ENCODE assay signal across 9 cellular contexts in genomic region chr6:99334526-99335127, GRCh38. TPM values are rescaled to one million over a fixed set of nuclear protein-coding genes. Genes with fewer than 3 reads are reported as not detected.
A peak's percentile ranks its signal among the peaks of the same experiment; 100 is the strongest.
DNase-seq lines count a peak whose midpoint lies in the region; ATAC-seq, FAIRE-seq and TF ChIP-seq lines count a peak whose summit lies in the region.
"Had no signal": no experiment of that assay in that cellular context is flagged by ENCODE, and none has a peak within 500 bp of the region (broad histone marks: within the 10 kb centered on the region; RNA-seq: fewer than 3 reads in every experiment).

No MANE protein-coding gene starts in this region.

- no peaks in the 10 kb centered on the region for H3K36me3 ChIP-seq in GM12878 (ENCODE audit: control insufficient read depth in 2 of 2, insufficient read depth in 2 of 2, low read length in 1 of 2)
- no peaks in the 10 kb centered on the region for H3K36me3 ChIP-seq in HepG2 (replicated peaks in 1 of 2; ENCODE audit: control insufficient read depth in 1 of 2, insufficient read depth in 2 of 2, low read length in 2 of 2)

- POLR2A ChIA-PET in GM12878 (lab: Charles Lee), result interaction anchor here (1.0 kb wide), 1 partner anchor 60 kb away, joined by 3 read pairs; no protein-coding TSS in a partner anchor
- POLR2A ChIA-PET in HepG2 (lab: Yijun Ruan, JAX), result no interaction called here

- H3K4me3 ChIP-seq in GM12878, result no peak overlapping the region
- H3K4me3 ChIP-seq in HepG2 (replicated peaks in 1 of 3; ENCODE audit: insufficient read depth in 1 of 3, low read depth in 2 of 3, low read length in 3 of 3), result no peak overlapping the region; a peak in 1 of 6 replicates

- in situ Hi-C loops in GM12878 (cut with MboI) (loop anchor here (10.0 kb wide), 1 partner anchor 410 kb away; no protein-coding TSS in a partner anchor), HepG2 (cut with HindIII; ENCODE audit: extremely low pct_ligation_motif_present, low pct_unique_long_range_greater_than_20kb) (loop anchor here (25.0 kb wide), 1 partner anchor 478 kb away; no protein-coding TSS in a partner anchor)

- RAD21 ChIA-PET in GM12878 (lab: Charles Lee; ENCODE audit: unreplicated experiment), result interaction anchor here (0.6 to 1.0 kb wide), 9 partner anchors 13 to 410 kb away, joined by 3 to 8 read pairs (median 4); partner anchors contain the start of genes COQ3 and PNISR

- intact Hi-C loops in Calu3 (cut with micrococcal nuclease; ENCODE audit: unreplicated experiment) (loop anchor here (1.0 kb wide), 1 partner anchor 59 kb away; no protein-coding TSS in a partner anchor), GM12878 (cut with micrococcal nuclease; ENCODE audit: unreplicated experiment) (loop anchor here (1.0 to 5.0 kb wide), 4 partner anchors 186 to 412 kb away; partner anchors contain the start of gene CCNC), HepG2 (cut with micrococcal nuclease; ENCODE audit: unreplicated experiment) (loop anchor here (1.0 to 5.0 kb wide), 4 partner anchors 16 to 488 kb away; partner anchors contain the start of gene COQ3)

- H3K9ac ChIP-seq in GM12878 (ENCODE audit: control insufficient read depth, insufficient read depth, low read length) (no peak overlapping the region), HepG2 (ENCODE audit: insufficient read depth, low read depth, low read length) (no peak overlapping the region)

- no peaks in the 10 kb centered on the region for H3K4me1 Mint-ChIP-seq in Calu3 (ENCODE audit: low read depth, unreplicated experiment)
- H3K4me1 Mint-ChIP-seq in stimulated activated memory B cell treated with anti-CD40 and anti-IgM and Interleukin-4, amounts not matched to agents 10 μg/mL and 1 μg/mL and 100 μg/mL, for 72 hours, result peaks cover 33% of the 10 kb centered on the region

- peak; percentile 47 for TF ChIP-seq CTCF in Calu3 (IDR thresholded peaks at IDR 0.05; ENCODE audit: unreplicated experiment)
- peak; percentile 67 to 74 (median 69) for TF ChIP-seq CTCF in GM12878 (IDR thresholded peaks at IDR 0.05 in 2 of 3, conservative IDR thresholded peaks at IDR 0.05 in 1 of 3; ENCODE audit: control insufficient read depth in 2 of 3, extremely low read depth in 1 of 3, insufficient read depth in 1 of 3, low read depth in 3 of 3, low read length in 3 of 3)
- TF ChIP-seq CTCF in HepG2 (CRISPR knock-in tag; IDR thresholded peaks at IDR 0.05), result peak; percentile 64

- H3K9me3 Mint-ChIP-seq in Calu3 (ENCODE audit: low read depth, unreplicated experiment), result no peaks in the 10 kb centered on the region
- no peaks in the 10 kb centered on the region for H3K9me3 Mint-ChIP-seq in stimulated activated memory B cell treated with anti-CD40 and anti-IgM and Interleukin-4, amounts not matched to agents 10 μg/mL and 1 μg/mL and 100 μg/mL, for 72 hours
- H3K9me3 Mint-ChIP-seq: activated T-cell treated with anti-CD3 and anti-CD28 coated beads, Interleukin-2, amount 50 U/mL, for 4 hours had no signal

- SMC1A ChIA-PET in GM12878 (lab: Charles Lee; ENCODE audit: uncharacterized antibody, unreplicated experiment), result interaction anchor here (0.6 to 1.5 kb wide), 11 partner anchors 10 to 127 kb away, joined by 3 to 6 read pairs (median 4); partner anchors contain the start of gene COQ3

- TF ChIP-seq POLR2A in GM12878 (IDR thresholded peaks at IDR 0.05; ENCODE audit: low read depth, low read length), result no peak
- TF ChIP-seq POLR2A in HepG2 (IDR thresholded peaks at IDR 0.05; ENCODE audit: insufficient read depth in 1 of 2, low read depth in 2 of 2, low read length in 2 of 2), result no peak

- H3K27me3 Mint-ChIP-seq in Calu3 (ENCODE audit: unreplicated experiment), result no peaks in the 10 kb centered on the region
- peaks cover 26% of the 10 kb centered on the region for H3K27me3 Mint-ChIP-seq in stimulated activated memory B cell treated with anti-CD40 and anti-IgM and Interleukin-4, amounts not matched to agents 10 μg/mL and 1 μg/mL and 100 μg/mL, for 72 hours

- DNase-seq in Calu3 (peak; percentile 45), NCI-H2171 treated with DMSO at 0.1 percent for 48 hours (lab: John Stamatoyannopoulos, UW) (peak; percentile 51), GM12878 (ENCODE audit: low read depth, low spot score) (peak; percentile 21), HepG2 (ENCODE audit: low spot score) (peak; percentile 58), mesenteric fat pad (ENCODE audit: low spot score) (no peak)
- DNase-seq: activated T-cell treated with anti-CD3 and anti-CD28 coated beads, Interleukin-2, amount 50 U/mL, for 4 hours had no signal

- no TSS peak for BruUV-seq in Calu3 (replicated peaks; lab: Mats Ljungman, UMichigan)
- BruUV-seq in GM12878 (replicated peaks; lab: Mats Ljungman, UMichigan), result no TSS peak
- no TSS peak for BruUV-seq in HepG2 (replicated peaks; lab: Mats Ljungman, UMichigan)

- no peak overlapping the region for H3K27ac ChIP-seq in GM12878 (ENCODE audit: control insufficient read depth, insufficient read depth)
- H3K27ac ChIP-seq in HepG2 (ENCODE audit: extremely low read length, insufficient read depth, low read length), result no peak overlapping the region

- TF ChIP-seq RAD21 in GM12878 (IDR thresholded peaks at IDR 0.05; ENCODE audit: insufficient read depth, low read depth, low read length) (peak; percentile 80), HepG2 (CRISPR knock-in tag; IDR thresholded peaks at IDR 0.05) (no peak)

- CTCF ChIA-PET in Calu3 (lab: Charles Lee) (interaction anchor here (0.6 to 1.0 kb wide), 8 partner anchors 10 to 489 kb away, joined by 3 to 13 read pairs (median 4); partner anchors contain the start of genes COQ3 and FAXC), GM12878 (lab: Yijun Ruan, JAX) (interaction anchor here (0.6 to 1.9 kb wide), 18 partner anchors 8 to 412 kb away, joined by 3 to 16 read pairs (median 4); partner anchors contain the start of genes COQ3 and PNISR), HepG2 (lab: Yijun Ruan, JAX; ENCODE audit: low intra/inter-chr PET ratio, low total read pairs) (no interaction called here)

- no peak for TF ChIP-seq EP300 in GM12878 (IDR thresholded peaks at IDR 0.05; ENCODE audit: borderline replicate concordance in 1 of 2, control insufficient read depth in 1 of 2, low read depth in 2 of 2, low read length in 2 of 2)
- no peak for TF ChIP-seq EP300 in HepG2 (IDR thresholded peaks at IDR 0.05; ENCODE audit: low read depth in 2 of 2, low read length in 2 of 2)
- TF ChIP-seq EP300 in HepG2 (CRISPR knock-in tag; IDR thresholded peaks at IDR 0.05; ENCODE audit: borderline replicate concordance), result no peak

- H3K4me3 Mint-ChIP-seq in Calu3 (ENCODE audit: low read depth, unreplicated experiment), result no peak overlapping the region
- H3K4me3 Mint-ChIP-seq in stimulated activated memory B cell treated with anti-CD40 and anti-IgM and Interleukin-4, amounts not matched to agents 10 μg/mL and 1 μg/mL and 100 μg/mL, for 72 hours, result no peak overlapping the region
- H3K4me3 Mint-ChIP-seq: activated T-cell treated with anti-CD3 and anti-CD28 coated beads, Interleukin-2, amount 50 U/mL, for 4 hours had no signal

- H3K27ac Mint-ChIP-seq in Calu3 (ENCODE audit: unreplicated experiment), result no peak overlapping the region
- H3K27ac Mint-ChIP-seq in stimulated activated memory B cell treated with anti-CD40 and anti-IgM and Interleukin-4, amounts not matched to agents 10 μg/mL and 1 μg/mL and 100 μg/mL, for 72 hours, result no peak overlapping the region

- H4K20me1 ChIP-seq in GM12878 (ENCODE audit: control insufficient read depth, insufficient read depth) (no peaks in the 10 kb centered on the region), HepG2 (ENCODE audit: insufficient read depth, low read length) (no peaks in the 10 kb centered on the region)

- H3K4me2 ChIP-seq in GM12878 (ENCODE audit: control insufficient read depth, insufficient read depth) (no peak overlapping the region), HepG2 (ENCODE audit: low read depth, low read length) (peak overlapping the region; percentile 41)

- H3K27me3 ChIP-seq in GM12878 (replicated peaks in 1 of 2; ENCODE audit: control insufficient read depth in 2 of 2, insufficient read depth in 2 of 2, low read length in 1 of 2), result no peaks in the 10 kb centered on the region; a peak in 1 of 4 replicates
- H3K27me3 ChIP-seq in HepG2 (ENCODE audit: control insufficient read depth in 1 of 2, insufficient read depth in 2 of 2, low read length in 2 of 2), result no peaks in the 10 kb centered on the region

- peak; percentile 35 for ATAC-seq in GM18517 (IDR thresholded peaks at IDR 0.05; ENCODE audit: unreplicated experiment)
- peak; percentile 39 for ATAC-seq in HG03066 (IDR thresholded peaks at IDR 0.05; ENCODE audit: low read depth, unreplicated experiment)
- ATAC-seq in GM12878, result peak; percentile 65
- ATAC-seq in HepG2, result peak; percentile 94
- no peak for ATAC-seq in stimulated activated memory B cell treated with anti-CD40 and anti-IgM and Interleukin-4, amounts not matched to agents 10 μg/mL and 1 μg/mL and 100 μg/mL, for 72 hours

- no peaks in the 10 kb centered on the region for H3K79me2 ChIP-seq in GM12878 (ENCODE audit: control insufficient read depth, insufficient read depth, low read length)
- no peaks in the 10 kb centered on the region for H3K79me2 ChIP-seq in HepG2 (ENCODE audit: insufficient read depth, low read length)

- 36% methylated on average over 2 of the region's 2 CpGs for WGBS in GM12878 (ENCODE audit: insufficient coverage, insufficient replicate concordance, low lambda C conversion rate, missing lambda C conversion rate)
- WGBS in HepG2 (ENCODE audit: low lambda C conversion rate), result 0% methylated on average over 2 of the region's 2 CpGs

- H3K4me1 ChIP-seq in GM12878 (ENCODE audit: control insufficient read depth, insufficient read depth, low read length) (peaks cover 16% of the 10 kb centered on the region), HepG2 (ENCODE audit: insufficient read depth, low read length) (peaks cover 5% of the 10 kb centered on the region; the same call in 1 of the 2 replicates)

- peak; percentile 92 for FAIRE-seq in GM12878 (lab: Jason Lieb, UNC)
- FAIRE-seq in HepG2 (lab: Jason Lieb, UNC), result peak; percentile 79

- H3K36me3 Mint-ChIP-seq in Calu3 (ENCODE audit: insufficient read depth, unreplicated experiment), result no peaks in the 10 kb centered on the region
- H3K36me3 Mint-ChIP-seq in stimulated activated memory B cell treated with anti-CD40 and anti-IgM and Interleukin-4, amounts not matched to agents 10 μg/mL and 1 μg/mL and 100 μg/mL, for 72 hours, result no peaks in the 10 kb centered on the region

- H2AFZ ChIP-seq in GM12878 (ENCODE audit: control insufficient read depth, low read depth, low read length) (peak overlapping the region; percentile 11; the same call in 1 of the 2 replicates), HepG2 (ENCODE audit: low read length) (no peak overlapping the region)

- H3K9me3 ChIP-seq in GM12878 (replicated peaks; ENCODE audit: control insufficient read depth, insufficient read depth, low read length), result no peaks in the 10 kb centered on the region
- no peaks in the 10 kb centered on the region for H3K9me3 ChIP-seq in HepG2 (ENCODE audit: low read length)

RNA-seq across cellular contexts. Expression of gene FAXC, which starts 14.8 kb away (rescaled TPM):
- total RNA-seq in Calu3 (2022) (0.83 and 1.5 TPM in 2 replicates), GM12878 (2014; rRNA removed) (not detected in 2 replicates), GM12878 (2014; rRNA removed; fragmentation: Illumina TruSeq; extraction: Trizol) (not detected in 2 replicates), GM12878 (2021) (not detected in 2 replicates), HepG2 (2016; rRNA removed; fragmentation: Illumina TruSeq; extraction: Trizol) (0.11 and 0.35 TPM in 2 replicates), mesenteric fat pad (not detected)
- not detected in 2 replicates for total RNA-seq in GM12878 (2013; cell fraction: nucleolus; rRNA removed)
- polyA plus RNA-seq in GM12878 (2011; ENCODE audit: low read depth), result not detected
- polyA plus RNA-seq in GM12878 (2011; rRNA removed) (not detected in 2 replicates), GM12878 (2014; fragmentation: Illumina TruSeq; extraction: Trizol) (not detected in 2 replicates), GM12878 (2014; fragmentation: Nextera tagmentation; extraction: Ambion mirVana) (not detected), GM12878 (2014; rRNA removed) (not detected in 2 replicates), GM12878 (2016; fragmentation: Nextera tagmentation; extraction: Ambion mirVana) (not detected), HepG2 (2011; rRNA removed) (0.50 and 0.63 TPM in 2 replicates)
- not detected in 2 replicates for polyA plus RNA-seq in GM12878 (2011; cell fraction: cytosol; rRNA removed)
- not detected in 2 replicates for polyA plus RNA-seq in GM12878 (2011; cell fraction: nucleus; rRNA removed)
- not detected in 2 replicates for polyA plus RNA-seq in GM12878 (2012)
- polyA minus RNA-seq in GM12878 (2011; rRNA and poly(A)+ RNA removed), result not detected in 2 replicates
- not detected in 2 replicates for polyA minus RNA-seq in GM12878 (2011; cell fraction: cytosol; rRNA and poly(A)+ RNA removed)
- polyA minus RNA-seq in GM12878 (2011; cell fraction: nucleus; rRNA and poly(A)+ RNA removed), result not detected in 2 replicates
- not detected in 2 replicates for total RNA-seq in HepG2 (2016; cell fraction: cytosol; rRNA removed; fragmentation: Illumina TruSeq; extraction: Trizol; ENCODE audit: low read depth)
- total RNA-seq in HepG2 (2016; cell fraction: insoluble cytoplasmic fraction; rRNA removed; fragmentation: Illumina TruSeq; extraction: Trizol), result 0.26 and 0.27 TPM in 2 replicates
- 0.22 and 0.34 TPM in 2 replicates for total RNA-seq in HepG2 (2016; cell fraction: membrane; rRNA removed; fragmentation: Illumina TruSeq; extraction: Trizol)
- 0.13 and 0.16 TPM in 2 replicates for total RNA-seq in HepG2 (2016; cell fraction: nucleus; rRNA removed; fragmentation: Illumina TruSeq; extraction: Trizol)
- 0.23 and 0.82 TPM in 2 replicates for polyA plus RNA-seq in HepG2 (2011; cell fraction: cytosol; rRNA removed)
- 0.73 and 0.79 TPM in 2 replicates for polyA plus RNA-seq in HepG2 (2011; cell fraction: nucleus; rRNA removed)
- polyA plus RNA-seq in HepG2 (2012), result 0.23 TPM in 1 of 2 replicates, not detected in the other
- 0.43 and 0.46 TPM in 2 replicates for polyA plus RNA-seq in HepG2 (2016; cell fraction: cytosol; fragmentation: Illumina TruSeq; extraction: Trizol; ENCODE audit: low read depth)
- 0.46 and 1.1 TPM in 2 replicates for polyA plus RNA-seq in HepG2 (2016; cell fraction: insoluble cytoplasmic fraction; fragmentation: Illumina TruSeq; extraction: Trizol; ENCODE audit: low read depth)
- polyA plus RNA-seq in HepG2 (2016; cell fraction: membrane; fragmentation: Illumina TruSeq; extraction: Trizol; ENCODE audit: low read depth), result 1.0 and 1.2 TPM in 2 replicates
- 0.64 and 1.6 TPM in 2 replicates for polyA plus RNA-seq in HepG2 (2016; cell fraction: nucleus; fragmentation: Illumina TruSeq; extraction: Trizol; ENCODE audit: insufficient read depth, low read depth)
- polyA minus RNA-seq in HepG2 (2011; rRNA and poly(A)+ RNA removed; ENCODE audit: low replicate concordance), result 0.40 and 0.62 TPM in 2 replicates
- polyA minus RNA-seq in HepG2 (2011; cell fraction: cytosol; rRNA and poly(A)+ RNA removed), result 1.1 TPM in 1 of 2 replicates, not detected in the other
- 0.13 and 0.37 TPM in 2 replicates for polyA minus RNA-seq in HepG2 (2011; cell fraction: nucleus; rRNA and poly(A)+ RNA removed)
- total RNA-seq: activated T-cell treated with anti-CD3 and anti-CD28 coated beads, Interleukin-2, amount 50 U/mL, for 4 hours had no signal

RNA-seq across cellular contexts. Expression of gene COQ3, which starts 59.4 kb away (rescaled TPM):
- 5.8 and 7.6 TPM in 2 replicates for total RNA-seq in Calu3 (2022)
- 0.88 and 2.7 TPM in 2 replicates for total RNA-seq in GM12878 (2013; cell fraction: nucleolus; rRNA removed)
- total RNA-seq in GM12878 (2014; rRNA removed), result 9.3 and 10.7 TPM in 2 replicates
- total RNA-seq in GM12878 (2014; rRNA removed; fragmentation: Illumina TruSeq; extraction: Trizol), result 13.6 and 14.1 TPM in 2 replicates
- 11.4 and 11.9 TPM in 2 replicates for total RNA-seq in GM12878 (2021)
- polyA plus RNA-seq in GM12878 (2011; ENCODE audit: low read depth), result 3.6 TPM
- 16.4 and 22.8 TPM in 2 replicates for polyA plus RNA-seq in GM12878 (2011; rRNA removed)
- polyA plus RNA-seq in GM12878 (2011; cell fraction: cytosol; rRNA removed), result 8.9 and 10.6 TPM in 2 replicates
- 7.9 and 8.0 TPM in 2 replicates for polyA plus RNA-seq in GM12878 (2011; cell fraction: nucleus; rRNA removed)
- polyA plus RNA-seq in GM12878 (2012), result 5.4 and 7.1 TPM in 2 replicates
- 15.5 and 19.3 TPM in 2 replicates for polyA plus RNA-seq in GM12878 (2014; fragmentation: Illumina TruSeq; extraction: Trizol)
- polyA plus RNA-seq in GM12878 (2014; fragmentation: Nextera tagmentation; extraction: Ambion mirVana), result 10 to 100 TPM; 43.3 to 50.6 TPM
- polyA plus RNA-seq in GM12878 (2014; rRNA removed), result 13.3 and 13.5 TPM in 2 replicates
- polyA plus RNA-seq in GM12878 (2016; fragmentation: Nextera tagmentation; extraction: Ambion mirVana), result 10 to 100 TPM; 26.8 to 27.9 TPM
- 4.2 and 7.0 TPM in 2 replicates for polyA minus RNA-seq in GM12878 (2011; rRNA and poly(A)+ RNA removed)
- 2.0 and 4.6 TPM in 2 replicates for polyA minus RNA-seq in GM12878 (2011; cell fraction: cytosol; rRNA and poly(A)+ RNA removed)
- 0.29 and 0.73 TPM in 2 replicates for polyA minus RNA-seq in GM12878 (2011; cell fraction: nucleus; rRNA and poly(A)+ RNA removed)
- 20.5 and 26.6 TPM in 2 replicates for total RNA-seq in HepG2 (2016; rRNA removed; fragmentation: Illumina TruSeq; extraction: Trizol)
- total RNA-seq in HepG2 (2016; cell fraction: cytosol; rRNA removed; fragmentation: Illumina TruSeq; extraction: Trizol; ENCODE audit: low read depth), result 9.0 and 10.6 TPM in 2 replicates
- 19.2 and 28.7 TPM in 2 replicates for total RNA-seq in HepG2 (2016; cell fraction: insoluble cytoplasmic fraction; rRNA removed; fragmentation: Illumina TruSeq; extraction: Trizol)
- total RNA-seq in HepG2 (2016; cell fraction: membrane; rRNA removed; fragmentation: Illumina TruSeq; extraction: Trizol), result 8.8 and 10.7 TPM in 2 replicates
- 6.4 and 9.0 TPM in 2 replicates for total RNA-seq in HepG2 (2016; cell fraction: nucleus; rRNA removed; fragmentation: Illumina TruSeq; extraction: Trizol)
- 4.8 and 5.3 TPM in 2 replicates for polyA plus RNA-seq in HepG2 (2011; rRNA removed)
- 3.1 and 4.3 TPM in 2 replicates for polyA plus RNA-seq in HepG2 (2011; cell fraction: cytosol; rRNA removed)
- polyA plus RNA-seq in HepG2 (2011; cell fraction: nucleus; rRNA removed), result 3.0 and 3.5 TPM in 2 replicates
- 4.8 TPM in 2 replicates for polyA plus RNA-seq in HepG2 (2012)
- 5.3 and 6.0 TPM in 2 replicates for polyA plus RNA-seq in HepG2 (2016; cell fraction: cytosol; fragmentation: Illumina TruSeq; extraction: Trizol; ENCODE audit: low read depth)
- polyA plus RNA-seq in HepG2 (2016; cell fraction: insoluble cytoplasmic fraction; fragmentation: Illumina TruSeq; extraction: Trizol; ENCODE audit: low read depth), result 21.4 and 27.4 TPM in 2 replicates
- polyA plus RNA-seq in HepG2 (2016; cell fraction: membrane; fragmentation: Illumina TruSeq; extraction: Trizol; ENCODE audit: low read depth), result 6.3 and 7.4 TPM in 2 replicates
- polyA plus RNA-seq in HepG2 (2016; cell fraction: nucleus; fragmentation: Illumina TruSeq; extraction: Trizol; ENCODE audit: insufficient read depth, low read depth), result 15.4 and 16.2 TPM in 2 replicates
- 0.86 and 6.7 TPM in 2 replicates for polyA minus RNA-seq in HepG2 (2011; rRNA and poly(A)+ RNA removed; ENCODE audit: low replicate concordance)
- 1.4 and 2.1 TPM in 2 replicates for polyA minus RNA-seq in HepG2 (2011; cell fraction: cytosol; rRNA and poly(A)+ RNA removed)
- 1.4 and 1.7 TPM in 2 replicates for polyA minus RNA-seq in HepG2 (2011; cell fraction: nucleus; rRNA and poly(A)+ RNA removed)
- total RNA-seq in mesenteric fat pad, result 7.0 TPM
